28 cellular contexts compared by ENCODE assay signal in the genomic region with DNA sequence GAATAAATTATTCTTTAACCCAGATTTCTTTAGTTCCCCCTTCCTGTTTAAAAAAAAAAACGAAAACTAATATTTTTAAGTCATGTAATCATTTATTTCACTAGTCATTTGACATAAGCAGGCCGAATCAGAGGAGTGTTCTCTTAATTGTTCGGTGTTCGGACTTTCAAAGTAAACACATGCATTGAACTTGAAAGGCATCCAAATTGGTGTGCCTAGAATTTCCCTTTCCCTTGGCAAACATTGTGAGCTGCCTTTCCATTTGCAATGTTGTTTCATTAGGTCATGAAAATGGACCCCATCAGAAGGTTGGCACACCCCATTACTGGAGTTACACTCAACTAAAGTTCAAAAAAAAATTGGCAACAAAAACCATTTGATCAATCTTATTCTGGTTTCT.
"Had no signal": no experiment of that assay in that cellular context is flagged by ENCODE, and none has a peak within 500 bp of the region (broad histone marks: within the 10 kb centered on the region; RNA-seq: fewer than 3 reads in every experiment).

No MANE protein-coding gene starts in this region.

- H3K79me2 ChIP-seq: parathyroid adenoma had no signal

- H3K27me3 ChIP-seq: dorsolateral prefrontal cortex, gastrocnemius medialis, neutrophil, right atrium auricular region, sigmoid colon, testis, tibial artery had no signal

- FAIRE-seq: keratinocyte had no signal

- H2AFZ ChIP-seq: parathyroid adenoma had no signal

- H3K4me1 ChIP-seq: gastrocnemius medialis, parathyroid adenoma, right atrium auricular region, testis, tibial artery had no signal

- H3K36me3 ChIP-seq: gastrocnemius medialis, neutrophil, right atrium auricular region, sigmoid colon, tibial artery had no signal

- DNase-seq: dorsolateral prefrontal cortex; effector CD4-positive, alpha-beta T cell; foreskin fibroblast; gastrocnemius medialis; head of caudate nucleus; mammary epithelial cell; mesendoderm; midbrain; sigmoid colon; stimulated activated CD4-positive, alpha-beta T cell treated with anti-CD3 and anti-CD28 coated beads, Interleukin-2, amount 100 ng/mL, for 24 hours; stimulated activated CD4-positive, alpha-beta T cell treated with anti-CD3 and anti-CD28 coated beads, Interleukin-4, amount 100 ng/mL, for 24 hours; stimulated activated naive CD8-positive, alpha-beta T cell treated with anti-CD3 and anti-CD28 coated beads, Interleukin-15, Interleukin-2, amounts not matched to agents 100 U/mL and 50 U/mL, for 24 hours; substantia nigra; testis; tibial artery had no signal

- H3K4me3 Mint-ChIP-seq: natural killer cell treated with Interleukin-12 subunit alpha and Interleukin-12 subunit beta and Interleukin-15 and Interleukin-18, amount 100 ng/mL, for 72 hours; neural crest cell; stimulated activated effector memory CD8-positive, alpha-beta T cell treated with anti-CD3 and anti-CD28 coated beads, Interleukin-12 subunit alpha, Interleukin-12 subunit beta, amount 100 ng/mL, for 72 hours; type B pancreatic cell had no signal

- H3K9me3 ChIP-seq: gastrocnemius medialis, neutrophil, right atrium auricular region, sigmoid colon, testis, tibial artery had no signal

- H3K36me3 Mint-ChIP-seq: natural killer cell treated with Interleukin-12 subunit alpha and Interleukin-12 subunit beta and Interleukin-15 and Interleukin-18, amount 100 ng/mL, for 72 hours; stimulated activated effector memory CD8-positive, alpha-beta T cell treated with anti-CD3 and anti-CD28 coated beads, Interleukin-12 subunit alpha, Interleukin-12 subunit beta, amount 100 ng/mL, for 72 hours; type B pancreatic cell had no signal

- H3K27me3 Mint-ChIP-seq: progenitor cell of endocrine pancreas, type B pancreatic cell had no signal

- H3K27ac Mint-ChIP-seq: natural killer cell treated with Interleukin-12 subunit alpha and Interleukin-12 subunit beta and Interleukin-15 and Interleukin-18, amount 100 ng/mL, for 72 hours; progenitor cell of endocrine pancreas; stimulated activated effector memory CD8-positive, alpha-beta T cell treated with anti-CD3 and anti-CD28 coated beads, Interleukin-12 subunit alpha, Interleukin-12 subunit beta, amount 100 ng/mL, for 72 hours; type B pancreatic cell had no signal

- ATAC-seq: esophagus mucosa; gastrocnemius medialis; left lobe of liver; natural killer cell treated with Interleukin-12 subunit alpha and Interleukin-12 subunit beta and Interleukin-15 and Interleukin-18, amount 100 ng/mL, for 72 hours; stimulated activated effector memory CD8-positive, alpha-beta T cell treated with anti-CD3 and anti-CD28 coated beads, Interleukin-12 subunit alpha, Interleukin-12 subunit beta, amount 100 ng/mL, for 72 hours; stimulated activated naive CD8-positive, alpha-beta T cell treated with anti-CD3 and anti-CD28 coated beads, Interleukin-15, Interleukin-2, amounts not matched to agents 100 U/mL and 50 U/mL, for 24 hours had no signal

- H3K4me1 Mint-ChIP-seq: stimulated activated effector memory CD8-positive, alpha-beta T cell treated with anti-CD3 and anti-CD28 coated beads, Interleukin-12 subunit alpha, Interleukin-12 subunit beta, amount 100 ng/mL, for 72 hours had no signal

- H3K9ac ChIP-seq: parathyroid adenoma had no signal

- H3K27ac ChIP-seq: coronary artery, dorsolateral prefrontal cortex, epithelial cell of prostate, gastrocnemius medialis, neutrophil, parathyroid adenoma, right atrium auricular region, sigmoid colon, testis, tibial artery had no signal

- H3K4me3 ChIP-seq: coronary artery, dorsolateral prefrontal cortex, gastrocnemius medialis, right atrium auricular region, sigmoid colon, testis, tibial artery had no signal
